Comparison of ENCODE assay signal across 7 cellular contexts in the genomic region with DNA sequence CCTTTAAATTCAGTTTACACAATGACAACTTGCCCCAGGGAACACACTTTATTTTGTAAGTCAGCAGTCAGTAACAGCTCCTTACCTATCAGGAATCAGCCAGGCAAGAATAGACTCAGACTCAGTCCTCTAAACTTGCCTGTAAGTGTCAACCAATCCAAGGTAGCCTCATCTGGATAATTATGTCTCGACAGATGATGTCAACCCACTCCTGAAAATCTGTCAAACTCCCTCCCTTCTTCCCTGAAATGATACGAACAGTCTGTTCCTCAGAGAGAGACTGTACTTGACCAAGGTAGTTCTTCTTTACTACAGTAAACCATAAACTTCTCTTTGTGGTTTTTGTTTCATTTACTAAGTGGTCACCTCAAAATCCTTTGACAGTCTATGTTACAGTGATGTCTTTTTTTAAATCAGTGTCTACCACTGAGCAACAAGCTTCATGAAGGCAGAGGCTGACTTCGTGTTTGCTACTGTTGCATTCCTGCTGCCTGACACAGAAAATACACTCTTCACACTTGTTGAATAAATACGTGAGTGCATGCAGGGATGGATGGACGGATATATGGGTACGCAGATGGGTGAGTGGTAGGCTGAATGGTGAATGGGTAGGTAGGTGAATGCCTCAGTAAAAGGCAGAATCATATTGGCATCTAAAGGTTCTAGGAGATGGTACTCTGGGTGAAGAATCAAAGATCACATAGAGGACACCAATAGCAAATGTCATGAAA. TPM values are rescaled to one million over a fixed set of nuclear protein-coding genes. Genes with fewer than 3 reads are reported as not detected.
"Had no signal": no experiment of that assay in that cellular context is flagged by ENCODE, and none has a peak within 500 bp of the region (broad histone marks: within the 10 kb centered on the region; RNA-seq: fewer than 3 reads in every experiment).

No MANE protein-coding gene starts in this region.

- H3K36me3 ChIP-seq: HAP-1 had no signal

- FAIRE-seq: HepG2 had no signal

- H3K4me2 ChIP-seq: GM23338 had no signal

- H3K27ac ChIP-seq: HL-60 had no signal

- H3K9me3 ChIP-seq: HAP-1 had no signal

- H3K4me3 ChIP-seq: GM23338, HAP-1 had no signal

- DNase-seq: H7, KBM-7 had no signal

RNA-seq across cellular contexts. Expression of a gene that starts 17.5 kb away (rescaled TPM):
- total RNA-seq: HepG2 had no signal
- polyA plus RNA-seq: HepG2, IgD-negative memory B cell had no signal
